8 cellular contexts compared by ENCODE assay signal in the genomic region with DNA sequence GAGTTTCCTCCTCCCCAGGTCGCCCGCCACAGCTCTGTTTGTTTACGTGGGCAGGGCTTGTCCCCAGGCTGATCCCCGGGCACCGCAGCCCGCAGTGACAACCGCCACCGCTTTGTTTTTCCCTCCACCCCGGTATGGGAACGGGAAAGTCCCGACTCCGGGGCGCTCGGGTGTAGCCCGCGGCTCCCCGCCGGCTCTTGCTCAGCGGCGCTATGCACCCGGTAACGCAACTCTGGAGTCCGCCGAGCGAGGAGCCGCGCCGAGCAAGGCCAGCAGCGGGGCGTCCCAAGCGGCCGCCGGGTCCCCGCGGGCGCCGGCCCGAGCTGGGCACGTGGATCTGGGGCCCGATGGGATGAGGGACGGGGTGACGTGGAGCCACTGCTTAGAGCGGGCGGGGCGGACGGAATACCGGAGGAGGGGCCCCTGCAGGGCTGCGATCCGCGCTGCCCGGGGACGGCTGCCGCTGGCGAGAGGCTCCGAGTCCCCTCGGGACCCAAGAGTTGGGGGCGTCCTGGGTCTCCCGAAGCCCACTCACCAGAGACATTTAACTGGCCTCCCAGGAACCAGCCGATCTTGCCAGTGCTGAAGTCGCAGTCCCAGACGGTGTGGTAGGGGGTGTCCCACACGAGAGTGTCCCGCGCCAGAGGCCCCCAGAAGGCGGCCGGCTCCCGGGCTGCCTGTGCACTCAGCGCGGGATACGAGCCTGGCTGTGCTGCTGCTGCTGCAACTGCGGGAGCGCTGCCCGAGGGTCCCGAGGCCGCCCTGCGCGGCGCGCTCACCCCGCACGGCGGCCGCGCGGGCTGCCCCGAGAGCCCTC. TPM values are rescaled to one million over a fixed set of nuclear protein-coding genes. Genes with fewer than 3 reads are reported as not detected.
DNase-seq lines count a peak whose midpoint lies in the region; ATAC-seq, FAIRE-seq and TF ChIP-seq lines count a peak whose summit lies in the region.

No MANE protein-coding gene starts in this region.

- peak; percentile 61 for FAIRE-seq in endothelial cell of umbilical vein (lab: Jason Lieb, UNC)

- no peaks in the 10 kb centered on the region for H3K9me1 ChIP-seq in endothelial cell of umbilical vein (replicated peaks; ENCODE audit: control insufficient read depth, extremely low read depth, insufficient read depth, low read length)

- no peak for TF ChIP-seq CTCF in endothelial cell of umbilical vein (IDR thresholded peaks at IDR 0.05; ENCODE audit: extremely low read depth in 1 of 2, insufficient read depth in 1 of 2, low read depth in 1 of 2, low read length in 2 of 2)

- DNase-seq in SIG-M5 treated with dmso at 0.1 percent for 504 hours (lab: John Stamatoyannopoulos, UW; ENCODE audit: unreplicated experiment) (peak; percentile 68), SIG-M5 (lab: John Stamatoyannopoulos, UW) (no peak), NCI-H774 (lab: John Stamatoyannopoulos, UW) (peak; percentile 4), endothelial cell of umbilical vein (ENCODE audit: low read depth, low spot score) (peak; percentile 51)
- peak; percentile 44 for DNase-seq in activated CD8-positive, alpha-beta memory T cell treated with anti-CD3 and anti-CD28 coated beads, Interleukin-2, amount 50 U/mL, for 24 hours (ENCODE audit: extremely low read depth)
- peak; percentile 55 for DNase-seq in stimulated activated CD8-positive, alpha-beta memory T cell treated with anti-CD3 and anti-CD28 coated beads, Interleukin-7, amount 100 ng/mL, for 24 hours (ENCODE audit: low read depth)

- H3K36me3 ChIP-seq in endothelial cell of umbilical vein (ENCODE audit: control insufficient read depth in 2 of 2, extremely low read depth in 1 of 2, insufficient read depth in 2 of 2, low read length in 2 of 2) (no peaks in the 10 kb centered on the region), muscle layer of colon (ENCODE audit: insufficient read depth, low read length) (no peaks in the 10 kb centered on the region)

- TF ChIP-seq POLR2A in endothelial cell of umbilical vein (IDR thresholded peaks at IDR 0.05; ENCODE audit: low read depth, low read length): no peak

- dilution Hi-C loops in endothelial cell of umbilical vein (cut with MboI; ENCODE audit: extremely low pct_ligation_motif_present, low sequenced_read_pairs): no loop called here

- H3K27ac ChIP-seq in endothelial cell of umbilical vein (ENCODE audit: insufficient read depth, low read depth, low read length) (no peak overlapping the region), muscle layer of colon (ENCODE audit: low read depth, low read length) (peak overlapping the region; percentile 94)

- H3K27me3 ChIP-seq in endothelial cell of umbilical vein (ENCODE audit: control insufficient read depth in 2 of 2, insufficient read depth in 2 of 2, low read length in 2 of 2) (peaks cover 13 to 19% of the 10 kb centered on the region in 2 experiments), muscle layer of colon (ENCODE audit: control insufficient read depth in 1 of 2, insufficient read depth in 2 of 2, low read length in 2 of 2) (no peaks in the 10 kb centered on the region)

- POLR2A ChIA-PET in endothelial cell of umbilical vein (lab: Charles Lee): no interaction called here

- H3K9ac ChIP-seq in endothelial cell of umbilical vein (replicated peaks; ENCODE audit: extremely low read depth, insufficient read depth, low read length): peak overlapping the region; percentile 44
- H3K9ac ChIP-seq in muscle layer of colon (ENCODE audit: low read length): peak overlapping the region; percentile 45

- intact Hi-C loops in endothelial cell of umbilical vein (cut with micrococcal nuclease): loop anchor here (1.0 to 5.0 kb wide), 3 partner anchors 21 to 335 kb away; partner anchors contain the start of genes ABHD12 and PYGB

- peak overlapping the region; percentile 1 to 50 (median 48) for H3K4me3 ChIP-seq in endothelial cell of umbilical vein (replicated peaks in 1 of 3; ENCODE audit: insufficient read depth in 1 of 3, low read depth in 1 of 3, low read length in 3 of 3)
- H3K4me3 ChIP-seq in muscle layer of colon (ENCODE audit: low read depth in 1 of 2, low read length in 2 of 2): peak overlapping the region; percentile 80 to 89

- H3K4me2 ChIP-seq in endothelial cell of umbilical vein (ENCODE audit: insufficient read depth, low read length): peak overlapping the region; percentile 84

- no peaks in the 10 kb centered on the region for H3K79me2 ChIP-seq in endothelial cell of umbilical vein (ENCODE audit: control insufficient read depth, insufficient read depth, low read length)

- no TSS peak for BruUV-seq in endothelial cell of umbilical vein (replicated peaks; lab: Mats Ljungman, UMichigan)

- H3K4me1 ChIP-seq in endothelial cell of umbilical vein (ENCODE audit: control insufficient read depth, extremely low read depth, insufficient read depth, low read length) (peaks cover 7% of the 10 kb centered on the region), muscle layer of colon (ENCODE audit: insufficient read depth, low read length) (peaks cover 54% of the 10 kb centered on the region)

- H4K20me1 ChIP-seq in endothelial cell of umbilical vein (replicated peaks; ENCODE audit: control insufficient read depth, extremely low read depth, insufficient read depth, low read length): no peaks in the 10 kb centered on the region

- ATAC-seq in HG02973 (IDR thresholded peaks at IDR 0.05; ENCODE audit: unreplicated experiment): peak; percentile 34

- H2AFZ ChIP-seq in endothelial cell of umbilical vein (ENCODE audit: low read depth, low read length): peak overlapping the region; percentile 16

- CTCF ChIA-PET in endothelial cell of umbilical vein (lab: Charles Lee): interaction anchor here (0.6 to 1.0 kb wide), 2 partner anchors 8 to 21 kb away, joined by 3 to 4 read pairs; no protein-coding TSS in a partner anchor

- H3K9me3 ChIP-seq in endothelial cell of umbilical vein (replicated peaks; ENCODE audit: control insufficient read depth, insufficient read depth, low read length): no peaks in the 10 kb centered on the region
- no peaks in the 10 kb centered on the region for H3K9me3 ChIP-seq in muscle layer of colon (ENCODE audit: low read length)

TF ChIP-seq in endothelial cell of umbilical vein, 7 proteins besides CTCF, POLR2A, EP300 and RAD21:
- TF ChIP-seq MYC (IDR thresholded peaks at IDR 0.05; ENCODE audit: low read depth, low read length) (no peak), EZH2 (IDR thresholded peaks at IDR 0.05; ENCODE audit: borderline replicate concordance, low read depth, low read length, severe bottlenecking) (peak; percentile 59), GATA2 (IDR thresholded peaks at IDR 0.05; ENCODE audit: insufficient read depth, insufficient read length, low read depth, low read length) (no peak), FOS (IDR thresholded peaks at IDR 0.05; ENCODE audit: borderline replicate concordance, insufficient read depth, low read length) (no peak), POLR2AphosphoS5 (IDR thresholded peaks at IDR 0.05; ENCODE audit: insufficient read depth, low read depth, low read length) (no peak)
- TF ChIP-seq, protein P1, sequence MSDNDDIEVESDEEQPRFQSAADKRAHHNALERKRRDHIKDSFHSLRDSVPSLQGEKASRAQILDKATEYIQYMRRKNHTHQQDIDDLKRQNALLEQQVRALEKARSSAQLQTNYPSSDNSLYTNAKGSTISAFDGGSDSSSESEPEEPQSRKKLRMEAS (IDR thresholded peaks at IDR 0.05; ENCODE audit: insufficient read depth, insufficient read length): no peak
TF ChIP-seq in endothelial cell of umbilical vein: peak in this region for 1.

RNA-seq across cellular contexts. Expression of gene ACSS1, which starts 0.5 kb away (rescaled TPM):
- 8.0 and 17.9 TPM in 2 replicates for total RNA-seq in endothelial cell of umbilical vein
- 6.0 and 6.2 TPM in 2 replicates for polyA plus RNA-seq in endothelial cell of umbilical vein
- polyA plus RNA-seq in endothelial cell of umbilical vein (2011; cell fraction: cytosol; rRNA removed): 3.9 TPM in 2 replicates
- 13.4 and 15.5 TPM in 2 replicates for polyA plus RNA-seq in endothelial cell of umbilical vein (2011; cell fraction: nucleus; rRNA removed)
- 3.7 and 4.0 TPM in 2 replicates for polyA plus RNA-seq in endothelial cell of umbilical vein (2012)
- polyA minus RNA-seq in endothelial cell of umbilical vein: 9.6 and 10.8 TPM in 2 replicates
- polyA minus RNA-seq in endothelial cell of umbilical vein (2011; cell fraction: cytosol; rRNA and poly(A)+ RNA removed): not detected
- 3.6 and 4.4 TPM in 2 replicates for polyA minus RNA-seq in endothelial cell of umbilical vein (2011; cell fraction: nucleus; rRNA and poly(A)+ RNA removed)

RNA-seq across cellular contexts. Expression of gene VSX1, which starts 24.5 kb away (rescaled TPM):
- total RNA-seq in endothelial cell of umbilical vein: not detected in 2 replicates
- not detected in 2 replicates for polyA plus RNA-seq in endothelial cell of umbilical vein
- not detected in 2 replicates for polyA plus RNA-seq in endothelial cell of umbilical vein (2011; cell fraction: cytosol; rRNA removed)
- not detected in 2 replicates for polyA plus RNA-seq in endothelial cell of umbilical vein (2011; cell fraction: nucleus; rRNA removed)
- polyA plus RNA-seq in endothelial cell of umbilical vein (2012): not detected in 2 replicates
- not detected in 2 replicates for polyA minus RNA-seq in endothelial cell of umbilical vein
- not detected for polyA minus RNA-seq in endothelial cell of umbilical vein (2011; cell fraction: cytosol; rRNA and poly(A)+ RNA removed)
- not detected in 2 replicates for polyA minus RNA-seq in endothelial cell of umbilical vein (2011; cell fraction: nucleus; rRNA and poly(A)+ RNA removed)
